8 cellular contexts compared by ENCODE assay signal in the genomic region with DNA sequence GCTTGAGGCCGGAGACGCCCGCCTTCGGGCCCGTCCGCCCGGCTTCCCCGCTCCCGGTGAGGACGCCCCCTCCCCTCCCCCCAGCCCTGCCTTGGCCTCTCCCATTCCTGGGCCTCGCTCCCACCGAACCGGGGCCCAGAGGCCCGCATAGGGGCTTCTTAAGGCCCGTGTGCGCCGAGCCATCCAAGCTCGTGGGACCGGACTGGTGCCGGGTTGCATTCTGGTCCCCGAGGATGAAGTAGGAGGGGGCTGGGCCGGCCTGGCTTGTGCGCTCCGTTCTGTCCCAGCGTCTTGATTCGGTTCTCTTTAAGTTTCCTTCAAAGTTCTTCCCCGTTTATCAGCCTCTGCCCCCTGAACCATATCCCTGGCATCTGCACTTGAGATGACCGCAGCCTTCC.
DNase-seq lines count a peak whose midpoint lies in the region; ATAC-seq and TF ChIP-seq lines count a peak whose summit lies in the region.

No MANE protein-coding gene starts in this region.

- no peaks in the 10 kb centered on the region for H3K27me3 ChIP-seq in ACC112 (ENCODE audit: insufficient read depth, low read length)
- H3K27me3 ChIP-seq in WERI-Rb-1 (ENCODE audit: insufficient read depth, low read depth, severe bottlenecking): no peaks in the 10 kb centered on the region

- peak overlapping the region; percentile 85 for H2AFZ ChIP-seq in ACC112 (ENCODE audit: low read length, unreplicated experiment)

- peak overlapping the region; percentile 99 for H3K27ac Mint-ChIP-seq in stimulated activated naive B cell treated with anti-CD40 and anti-IgM and Interleukin-4, amounts not matched to agents 10 μg/mL and 1 μg/mL and 100 μg/mL, for 72 hours

- H3K9me3 ChIP-seq in WERI-Rb-1 (ENCODE audit: severe bottlenecking): no peaks in the 10 kb centered on the region

- DNase-seq in WERI-Rb-1 (no peak), hepatic stellate cell (ENCODE audit: low spot score) (peak; percentile 39), GOT3 (lab: John Stamatoyannopoulos, UW) (no peak)
- DNase-seq in stimulated activated naive B cell treated with anti-CD40 and anti-IgM and Interleukin-4, amounts not matched to agents 10 μg/mL and 1 μg/mL and 100 μg/mL, for 72 hours: no peak
- DNase-seq in stimulated activated CD4-positive, alpha-beta T cell treated with anti-CD3 and anti-CD28 coated beads, Interleukin-4, amount 100 ng/mL, for 24 hours: no peak

- H3K27me3 Mint-ChIP-seq in stimulated activated naive B cell treated with anti-CD40 and anti-IgM and Interleukin-4, amounts not matched to agents 10 μg/mL and 1 μg/mL and 100 μg/mL, for 72 hours: no peaks in the 10 kb centered on the region

- H3K79me2 ChIP-seq in ACC112 (ENCODE audit: control insufficient read depth, insufficient read depth, low read length, unreplicated experiment): peaks cover 54% of the 10 kb centered on the region

- peaks cover 46 to 57% of the 10 kb centered on the region in 2 donors for H3K4me1 Mint-ChIP-seq in stimulated activated naive B cell treated with anti-CD40 and anti-IgM and Interleukin-4, amounts not matched to agents 10 μg/mL and 1 μg/mL and 100 μg/mL, for 72 hours

- H3K4me1 ChIP-seq in ACC112 (ENCODE audit: control insufficient read depth, insufficient read depth, low read length, unreplicated experiment): peaks cover 47% of the 10 kb centered on the region

- peak overlapping the region; percentile 69 for H3K27ac ChIP-seq in ACC112 (ENCODE audit: low read depth, low read length)
- peak overlapping the region; percentile 95 for H3K27ac ChIP-seq in WERI-Rb-1

- peak overlapping the region; percentile 93 to 98 for H3K4me3 Mint-ChIP-seq in stimulated activated naive B cell treated with anti-CD40 and anti-IgM and Interleukin-4, amounts not matched to agents 10 μg/mL and 1 μg/mL and 100 μg/mL, for 72 hours

- H3K4me3 ChIP-seq in ACC112 (ENCODE audit: low read depth, low read length) (peak overlapping the region; percentile 96), WERI-Rb-1 (ENCODE audit: low read depth, low read length) (peak overlapping the region; percentile 65)

- TF ChIP-seq CTCF in WERI-Rb-1 (IDR thresholded peaks at IDR 0.05; ENCODE audit: low read depth, low read length): no peak

- H3K36me3 ChIP-seq in ACC112 (ENCODE audit: insufficient read depth, low read length) (peaks cover 22% of the 10 kb centered on the region; the same call in 1 of the 2 replicates), WERI-Rb-1 (peaks cover 44% of the 10 kb centered on the region)

- H3K9me3 Mint-ChIP-seq in stimulated activated naive B cell treated with anti-CD40 and anti-IgM and Interleukin-4, amounts not matched to agents 10 μg/mL and 1 μg/mL and 100 μg/mL, for 72 hours: no peaks in the 10 kb centered on the region

- H3K36me3 Mint-ChIP-seq in stimulated activated naive B cell treated with anti-CD40 and anti-IgM and Interleukin-4, amounts not matched to agents 10 μg/mL and 1 μg/mL and 100 μg/mL, for 72 hours: peaks cover 30 to 43% of the 10 kb centered on the region in 2 donors

- ATAC-seq in GM21526 (IDR thresholded peaks at IDR 0.05; ENCODE audit: low FRiP score, unreplicated experiment) (peak; percentile 1), HG03095 (IDR thresholded peaks at IDR 0.05; ENCODE audit: unreplicated experiment) (no peak)
- peak; percentile 9 to 12 for ATAC-seq in stimulated activated naive B cell treated with anti-CD40 and anti-IgM and Interleukin-4, amounts not matched to agents 10 μg/mL and 1 μg/mL and 100 μg/mL, for 72 hours (replicated peaks)
